8 cellular contexts compared by ENCODE assay signal in genomic region chr1:155989242-155989991, GRCh38.
DNase-seq lines count a peak whose midpoint lies in the region; ATAC-seq and TF ChIP-seq lines count a peak whose summit lies in the region.

No MANE protein-coding gene starts in this region.

- no peak overlapping the region for H3K9ac ChIP-seq in mucosa of rectum (ENCODE audit: low read depth in 1 of 2, low read length in 2 of 2)

- H3K27ac ChIP-seq in mucosa of rectum (ENCODE audit: low read depth in 2 of 2, low read length in 2 of 2): peak overlapping the region in 1 of 2 donors; percentile 23

- H3K27me3 ChIP-seq in mucosa of rectum (ENCODE audit: control insufficient read depth in 2 of 2, insufficient read depth in 2 of 2, low read length in 2 of 2): no peaks in the 10 kb centered on the region

- no peaks in the 10 kb centered on the region for H3K36me3 ChIP-seq in mucosa of rectum (ENCODE audit: control insufficient read depth in 2 of 2, insufficient read depth in 2 of 2, low read length in 2 of 2)

- H3K4me1 ChIP-seq in mucosa of rectum (ENCODE audit: control insufficient read depth in 2 of 2, insufficient read depth in 2 of 2, low read length in 2 of 2): peaks cover 5 to 10% of the 10 kb centered on the region in 2 donors

- POLR2A ChIA-PET in GM10248 (lab: Yijun Ruan, JAX): interaction anchor here (0.5 to 0.9 kb wide), 3 partner anchors 45 to 95 kb away, joined by 3 to 4 read pairs (median 3); no protein-coding TSS in a partner anchor

- no peak overlapping the region for H3K4me3 ChIP-seq in epithelial cell of esophagus (ENCODE audit: low read length)
- H3K4me3 ChIP-seq in mucosa of rectum (ENCODE audit: low read length in 2 of 2): peak overlapping the region; percentile 51 to 61

- peak; percentile 72 for ATAC-seq in HG03354 (IDR thresholded peaks at IDR 0.05; ENCODE audit: poor library complexity, severe bottlenecking, unreplicated experiment)
- no peak for ATAC-seq in GM19397 (IDR thresholded peaks at IDR 0.05; ENCODE audit: unreplicated experiment)

- no peaks in the 10 kb centered on the region for H3K9me3 ChIP-seq in mucosa of rectum (ENCODE audit: control insufficient read depth in 2 of 2, low read length in 2 of 2)

- TF ChIP-seq CTCF in GM10248 (IDR thresholded peaks at IDR 0.05; ENCODE audit: control extremely low read depth, extremely low read depth, low read depth, missing control alignments) (peak; percentile 99), epithelial cell of esophagus (IDR thresholded peaks at IDR 0.05; ENCODE audit: insufficient read depth, low read depth, low read length, missing control alignments) (peak; percentile 99)

- CTCF ChIA-PET in GM10248 (lab: Yijun Ruan, JAX): interaction anchor here (0.6 to 10.3 kb wide), 50 partner anchors 10 to 739 kb away, joined by 3 to 215 read pairs (median 5); partner anchors contain the start of genes ARHGEF2, GON4L, KHDC4 and LMNA

- DNase-seq in GM10248 (ENCODE audit: extremely low spot score) (peak; percentile 84), NOMO-1 treated with DMSO at 0.1 percent for 48 hours (lab: John Stamatoyannopoulos, UW; ENCODE audit: unreplicated experiment) (peak; percentile 68), epithelial cell of esophagus (ENCODE audit: low read depth) (peak; percentile 69)
- DNase-seq in activated CD8-positive, alpha-beta memory T cell treated with anti-CD3 and anti-CD28 coated beads, Interleukin-2, amount 50 U/mL, for 24 hours (ENCODE audit: extremely low read depth): peak; percentile 42
- DNase-seq in stimulated activated CD8-positive, alpha-beta memory T cell treated with anti-CD3 and anti-CD28 coated beads, Interleukin-2, amount 100 ng/mL, for 48 hours (ENCODE audit: low read depth in 2 of 2): peak; percentile 53 to 63
